ENCODE assay signal across 8 cellular contexts in the genomic region with DNA sequence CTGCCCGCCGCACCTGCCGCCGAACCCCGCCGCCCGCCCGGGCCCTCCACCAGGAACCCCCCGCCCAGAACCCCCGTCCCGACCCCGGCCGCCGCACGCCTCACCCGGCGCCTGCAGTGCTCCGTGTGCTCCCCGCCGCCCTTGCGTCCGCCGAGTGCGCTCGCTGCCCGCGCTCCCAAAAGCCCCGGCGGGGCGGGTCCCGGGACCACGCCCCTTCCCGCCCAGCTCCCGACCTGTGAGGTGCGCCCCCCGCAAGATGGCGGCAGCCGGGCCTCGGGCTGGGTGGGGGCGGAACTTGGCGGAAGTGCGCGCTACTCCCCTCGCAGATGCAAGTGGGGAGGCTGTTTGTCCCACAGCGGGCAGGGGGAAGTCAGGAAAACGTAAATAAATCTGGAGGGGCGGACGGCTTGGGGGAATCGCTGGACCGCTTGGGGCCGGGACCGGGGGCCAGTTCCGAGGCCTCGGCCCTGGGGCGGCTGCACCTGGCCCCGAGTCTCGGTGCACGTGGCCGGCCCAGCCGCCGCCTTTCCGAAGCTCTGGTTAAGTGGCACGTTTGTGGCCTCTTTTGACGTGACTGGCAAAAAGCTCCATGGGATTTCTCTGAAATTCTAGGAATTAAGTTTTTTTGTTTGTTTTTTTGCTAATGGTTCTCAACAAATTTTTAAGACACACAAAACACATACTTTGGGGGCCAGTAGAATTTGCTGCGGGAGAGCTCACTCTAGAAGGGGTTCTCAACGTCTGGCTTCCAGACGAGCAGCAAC.
DNase-seq lines count a peak whose midpoint lies in the region; TF ChIP-seq lines count a peak whose summit lies in the region.

A gene (minus strand): TSS at position 156 of the 764 bp plus-strand sequence. CDS start 1,275 bp downstream, outside the sequence.

- in situ Hi-C loops in astrocyte of the cerebellum (cut with HindIII; ENCODE audit: low sequenced_read_pairs), result no loop called here

- TF ChIP-seq CTCF in HFF-Myc (IDR thresholded peaks at IDR 0.05; ENCODE audit: low read depth, low read length, missing control alignments), result no peak
- peak; percentile 11 for TF ChIP-seq CTCF in astrocyte of the cerebellum (IDR thresholded peaks at IDR 0.05; ENCODE audit: low read depth, low read length, missing control alignments)

- peak within 1 kb of the TSS; percentile 47 for H3K4me3 ChIP-seq in HFF-Myc (replicated peaks; ENCODE audit: low read depth, low read length)
- H3K4me3 ChIP-seq in astrocyte of the cerebellum (ENCODE audit: low read depth, low read length), result peak within 1 kb of the TSS; percentile 65
- H3K4me3 ChIP-seq in skeletal muscle cell (ENCODE audit: low read depth, low read length), result peak within 1 kb of the TSS; percentile 69

- peak; percentile 95 for TF ChIP-seq POLR2A in GM10847 (IDR thresholded peaks at IDR 0.05; ENCODE audit: extremely low read depth, insufficient read length)

- DNase-seq in HFF-Myc (ENCODE audit: extremely low read depth, low read depth), result no peak
- peak; percentile 64 for DNase-seq in NCI-H1048 (lab: John Stamatoyannopoulos, UW)
- peak; percentile 81 for DNase-seq in T-helper 9 cell
- no peak for DNase-seq in astrocyte of the cerebellum (ENCODE audit: low read depth)
- peak in 27 of 51 donors; percentile 6 to 57 (median 31) for DNase-seq in hypothalamus (lab: John Stamatoyannopoulos, UW)
- DNase-seq in skeletal muscle cell (ENCODE audit: low read depth), result no peak
- DNase-seq in hippocampal formation (lab: John Stamatoyannopoulos, UW), result no peak

Comparison
In these comparisons a context has a peak if more than half of its experiments do, and no peak if none do; other contexts are left out.
1. DNase-seq: peak in NCI-H1048 (single experiment), T-helper 9 cell (single experiment) and hypothalamus (27 of 51); none in HFF-Myc (single experiment), astrocyte of the cerebellum (single experiment), skeletal muscle cell (single experiment) and hippocampal formation (0 of 2).
2. Peak in every context shown above with its lines, with median percentiles within 50 percentile points of each other: H3K4me3 ChIP-seq.